In genomic region chr17:15409721-15410247, GRCh38 we compare ENCODE assay signal across 11 cellular contexts. TPM values are rescaled to one million over a fixed set of nuclear protein-coding genes. Genes with fewer than 3 reads are reported as not detected.
DNase-seq lines count a peak whose midpoint lies in the region; ATAC-seq lines count a peak whose summit lies in the region.
"Had no signal": no experiment of that assay in that cellular context is flagged by ENCODE, and none has a peak within 500 bp of the region (broad histone marks: within the 10 kb centered on the region; RNA-seq: fewer than 3 reads in every experiment).

No MANE protein-coding gene starts in this region.

- intact Hi-C loops in right cardiac atrium (cut with DNase I) = loop anchor here in 2 of 4 donors (5.0 to 10.0 kb wide), 2 partner anchors 95 to 147 kb away; no protein-coding TSS in a partner anchor

- H3K4me3 ChIP-seq in right cardiac atrium (ENCODE audit: low read length) = no peak overlapping the region
- no peak overlapping the region for H3K4me3 ChIP-seq in skeletal muscle cell (ENCODE audit: low read depth, low read length)

- 62% methylated on average over 14 of the region's 14 CpGs for WGBS in right cardiac atrium

- H3K9me3 ChIP-seq in right cardiac atrium (ENCODE audit: control insufficient read depth, low read length) = no peaks in the 10 kb centered on the region

- no peaks in the 10 kb centered on the region for H3K4me1 ChIP-seq in right cardiac atrium (ENCODE audit: control insufficient read depth, insufficient read depth, low read length)

- peak overlapping the region; percentile 70 for H3K27ac ChIP-seq in right cardiac atrium (ENCODE audit: low read length)

- ATAC-seq in right cardiac atrium (peak; percentile 85 to 88), HG03571 (IDR thresholded peaks at IDR 0.05; ENCODE audit: unreplicated experiment) (no peak)
- ATAC-seq: activated CD8-positive, alpha-beta T cell treated with anti-CD3 and anti-CD28 coated beads, Interleukin-2, amount 10 ng/mL, durations not matched to agents 7 days and 5 days; effector memory CD8-positive, alpha-beta T cell had no signal

- no peaks in the 10 kb centered on the region for H3K27me3 ChIP-seq in right cardiac atrium (ENCODE audit: control insufficient read depth, insufficient read depth)

- DNase-seq in EH (ENCODE audit: low read depth) (peak; percentile 97), astrocyte of the hippocampus (ENCODE audit: low read depth, low spot score) (peak; percentile 93), right cardiac atrium (peak; percentile 70 to 87 (median 72)), skeletal muscle cell (ENCODE audit: low read depth) (peak; percentile 83), NCI-H748 (lab: John Stamatoyannopoulos, UW; ENCODE audit: unreplicated experiment) (no peak), NCI-H2107 (lab: John Stamatoyannopoulos, UW) (no peak)
- DNase-seq in stimulated activated CD4-positive, alpha-beta T cell treated with anti-CD3 and anti-CD28 coated beads, Interleukin-4, amount 100 ng/mL, for 24 hours = no peak
- DNase-seq: activated CD8-positive, alpha-beta T cell treated with anti-CD3 and anti-CD28 coated beads, Interleukin-2, amount 10 ng/mL, durations not matched to agents 7 days and 5 days; DMS79 treated with DMSO at 0.1 percent for 48 hours; effector memory CD8-positive, alpha-beta T cell had no signal

RNA-seq across cellular contexts. Expression of gene CDRT4, which starts 57.6 kb away (rescaled TPM):
- total RNA-seq in right cardiac atrium = 1 to 10 TPM; 1.4 to 3.6 (median 2.3) TPM
- 2.7 TPM for polyA plus RNA-seq in right cardiac atrium

Comparison
In these comparisons a context has a peak if more than half of its experiments do, and no peak if none do; other contexts are left out.
1. DNase-seq: peak in EH (single experiment), astrocyte of the hippocampus (single experiment), right cardiac atrium (3 of 3) and skeletal muscle cell (single experiment); none in NCI-H748 (single experiment), NCI-H2107 (single experiment) and stimulated activated CD4-positive, alpha-beta T cell treated with anti-CD3 and anti-CD28 coated beads, Interleukin-4, amount 100 ng/mL, for 24 hours (single experiment).